13 cellular contexts compared by ENCODE assay signal in the genomic region with DNA sequence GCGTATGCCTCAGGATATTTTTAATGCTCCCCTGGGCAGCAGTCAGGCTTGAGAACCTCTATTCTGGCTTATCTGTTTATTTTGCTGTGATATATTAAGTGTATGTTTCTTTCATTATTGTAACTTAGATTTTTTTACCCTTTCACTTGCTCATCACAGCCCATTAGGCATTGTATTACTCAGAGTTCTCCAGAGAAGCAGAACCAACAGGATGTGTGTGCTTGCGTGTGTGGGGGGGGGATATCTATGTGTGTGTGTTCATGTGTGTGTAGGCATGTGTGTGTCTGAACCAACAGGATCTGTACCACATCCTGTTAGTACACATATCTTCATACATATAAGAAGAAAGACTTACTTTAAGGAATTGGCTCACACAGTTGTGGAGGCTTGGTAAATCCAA.
DNase-seq lines count a peak whose midpoint lies in the region; ATAC-seq, FAIRE-seq and TF ChIP-seq lines count a peak whose summit lies in the region.
"Had no signal": no experiment of that assay in that cellular context is flagged by ENCODE, and none has a peak within 500 bp of the region (broad histone marks: within the 10 kb centered on the region; RNA-seq: fewer than 3 reads in every experiment).

No MANE protein-coding gene starts in this region.

- no peak overlapping the region for H3K14ac ChIP-seq in neuronal stem cell (ENCODE audit: low read length)

- no peak overlapping the region for H3K4ac ChIP-seq in neuronal stem cell (ENCODE audit: low read length)

- H3K27me3 Mint-ChIP-seq in osteocyte (ENCODE audit: unreplicated experiment): peaks cover 12% of the 10 kb centered on the region

- no peaks in the 10 kb centered on the region for H3K9me3 Mint-ChIP-seq in osteocyte (ENCODE audit: unreplicated experiment)

- CTCF ChIA-PET in GM12878 (lab: Yijun Ruan, JAX): interaction anchor here (0.6 to 2.4 kb wide), 3 partner anchors 76 to 125 kb away, joined by 3 to 10 read pairs (median 3); no protein-coding TSS in a partner anchor

- TF ChIP-seq POLR2A in GM12878 (IDR thresholded peaks at IDR 0.05; ENCODE audit: low read depth, low read length): no peak

- TF ChIP-seq RAD21 in GM12878 (IDR thresholded peaks at IDR 0.05; ENCODE audit: insufficient read depth, low read depth, low read length): no peak

- intact Hi-C loops in GM12878 (cut with micrococcal nuclease; ENCODE audit: unreplicated experiment): no loop called here

- TF ChIP-seq CTCF in GM12878 (IDR thresholded peaks at IDR 0.05 in 2 of 3, conservative IDR thresholded peaks at IDR 0.05 in 1 of 3; ENCODE audit: control insufficient read depth in 2 of 3, extremely low read depth in 1 of 3, insufficient read depth in 1 of 3, low read depth in 3 of 3, low read length in 3 of 3) (no peak), osteocyte (IDR thresholded peaks at IDR 0.05) (no peak), coronary artery (IDR thresholded peaks at IDR 0.05) (no peak)

- H3K4me1 Mint-ChIP-seq in osteocyte (ENCODE audit: unreplicated experiment): peaks cover 4% of the 10 kb centered on the region

- FAIRE-seq in GM12878 (lab: Jason Lieb, UNC): no peak
- FAIRE-seq: H54 had no signal

- no peak overlapping the region for H4K8ac ChIP-seq in neuronal stem cell (ENCODE audit: low read depth, low read length)

- H2BK120ac ChIP-seq in neuronal stem cell (ENCODE audit: low read depth, low read length): no peak overlapping the region

- H3K27ac ChIP-seq in GM12878 (ENCODE audit: control insufficient read depth, insufficient read depth) (no peak overlapping the region), neuronal stem cell (replicated peaks; ENCODE audit: low read length) (no peak overlapping the region), coronary artery (no peak overlapping the region)
- H3K27ac ChIP-seq: neutrophil, sigmoid colon had no signal

- H3K9ac ChIP-seq in GM12878 (ENCODE audit: control insufficient read depth, insufficient read depth, low read length) (no peak overlapping the region), neuronal stem cell (ENCODE audit: low read depth, low read length, poor library complexity) (no peak overlapping the region)

- POLR2A ChIA-PET in GM12878 (lab: Charles Lee): no interaction called here

- peaks cover 1% of the 10 kb centered on the region for H3K79me1 ChIP-seq in neuronal stem cell (ENCODE audit: low read depth, low read length)

- H3K27me3 ChIP-seq in GM12878 (replicated peaks in 1 of 2; ENCODE audit: control insufficient read depth in 2 of 2, insufficient read depth in 2 of 2, low read length in 1 of 2) (no peaks in the 10 kb centered on the region), neuronal stem cell (ENCODE audit: control insufficient read depth in 3 of 3, insufficient read depth in 3 of 3, low read depth in 1 of 3, low read length in 3 of 3) (no peaks in the 10 kb centered on the region)
- H3K27me3 ChIP-seq: sigmoid colon had no signal

- no peak overlapping the region for H3K4me2 ChIP-seq in GM12878 (ENCODE audit: control insufficient read depth, insufficient read depth)
- H3K4me2 ChIP-seq in neuronal stem cell (ENCODE audit: insufficient read depth, low read length, poor library complexity, severe bottlenecking): no peak overlapping the region

- in situ Hi-C loops in GM12878 (cut with MboI): no loop called here

- BruUV-seq in GM12878 (replicated peaks; lab: Mats Ljungman, UMichigan): no TSS peak

- no peak overlapping the region for H2AK5ac ChIP-seq in neuronal stem cell (ENCODE audit: low read depth, low read length)

- 3% methylated on average over 2 of the region's 2 CpGs for WGBS in GM12878 (ENCODE audit: insufficient coverage, insufficient replicate concordance, low lambda C conversion rate, missing lambda C conversion rate)
- no CpG with 5 or more reads among the region's 2 CpGs for WGBS in neuronal stem cell (ENCODE audit: extremely low coverage in 2 of 2, insufficient read length in 2 of 2, insufficient replicate concordance in 1 of 2), 2 donors

- RAD21 ChIA-PET in GM12878 (lab: Charles Lee; ENCODE audit: unreplicated experiment): no interaction called here

- H4K91ac ChIP-seq in neuronal stem cell (ENCODE audit: low read depth, low read length, poor library complexity): no peak overlapping the region

- H3K36me3 Mint-ChIP-seq in osteocyte (ENCODE audit: unreplicated experiment): no peaks in the 10 kb centered on the region

- peak; percentile 29 for DNase-seq in activated CD4-positive, alpha-beta T cell treated with anti-CD3 and anti-CD28 coated beads for 48 hours
- DNase-seq in activated CD4-positive, alpha-beta T cell treated with anti-CD3 and anti-CD28 coated beads for 4 hours: no peak
- DNase-seq in GM12878 (ENCODE audit: low read depth, low spot score) (no peak), neuronal stem cell (ENCODE audit: low spot score) (no peak), HT-29 (ENCODE audit: low spot score) (no peak), osteocyte (ENCODE audit: extremely low spot score, unreplicated experiment) (no peak), coronary artery (ENCODE audit: low spot score) (no peak)
- DNase-seq: dermis blood vessel endothelial cell, NCI-H2029, sigmoid colon had no signal

- H3K9me3 ChIP-seq in GM12878 (replicated peaks; ENCODE audit: control insufficient read depth, insufficient read depth, low read length): no peaks in the 10 kb centered on the region
- no peaks in the 10 kb centered on the region for H3K9me3 ChIP-seq in neuronal stem cell (replicated peaks in 1 of 2; ENCODE audit: control insufficient read depth in 2 of 2, insufficient read depth in 1 of 2, low read depth in 1 of 2, low read length in 2 of 2)
- H3K9me3 ChIP-seq: neutrophil, sigmoid colon had no signal

- H2AFZ ChIP-seq in GM12878 (ENCODE audit: control insufficient read depth, low read depth, low read length) (no peak overlapping the region), neuronal stem cell (ENCODE audit: low read length) (peak overlapping the region; percentile 59)

- SMC1A ChIA-PET in GM12878 (lab: Charles Lee; ENCODE audit: uncharacterized antibody, unreplicated experiment): no interaction called here

- ATAC-seq in HG03520 (IDR thresholded peaks at IDR 0.05; ENCODE audit: unreplicated experiment): peak; percentile 41
- peak; percentile 41 for ATAC-seq in GM12878

- H3K27ac Mint-ChIP-seq in osteocyte (ENCODE audit: unreplicated experiment): no peak overlapping the region

- H3K4me3 ChIP-seq in GM12878 (no peak overlapping the region), neuronal stem cell (ENCODE audit: low read length in 2 of 2) (no peak overlapping the region), coronary artery (no peak overlapping the region)
- H3K4me3 ChIP-seq: sigmoid colon had no signal

- H3K36me3 ChIP-seq in GM12878 (ENCODE audit: control insufficient read depth in 2 of 2, insufficient read depth in 2 of 2, low read length in 1 of 2): no peaks in the 10 kb centered on the region
- H3K36me3 ChIP-seq in neuronal stem cell (replicated peaks in 1 of 2; ENCODE audit: control insufficient read depth in 2 of 2, insufficient read depth in 2 of 2, low read length in 2 of 2): no peaks in the 10 kb centered on the region
- H3K36me3 ChIP-seq: neutrophil, sigmoid colon had no signal

- no peak overlapping the region for H3K23ac ChIP-seq in neuronal stem cell (ENCODE audit: low read depth, low read length, poor library complexity)

- H3K79me2 ChIP-seq in GM12878 (ENCODE audit: control insufficient read depth, insufficient read depth, low read length): no peaks in the 10 kb centered on the region

- no peak overlapping the region for H3K4me3 Mint-ChIP-seq in osteocyte (ENCODE audit: unreplicated experiment)

- no peak overlapping the region for H2BK12ac ChIP-seq in neuronal stem cell (ENCODE audit: low read length)

- no peak overlapping the region for H3K18ac ChIP-seq in neuronal stem cell (ENCODE audit: low read length)

- H4K20me1 ChIP-seq in GM12878 (ENCODE audit: control insufficient read depth, insufficient read depth): no peaks in the 10 kb centered on the region

- H2BK5ac ChIP-seq in neuronal stem cell (ENCODE audit: low read length): no peak overlapping the region

- no peak for TF ChIP-seq EP300 in GM12878 (IDR thresholded peaks at IDR 0.05; ENCODE audit: borderline replicate concordance in 1 of 2, control insufficient read depth in 1 of 2, low read depth in 2 of 2, low read length in 2 of 2)

- no peak overlapping the region for H2BK15ac ChIP-seq in neuronal stem cell (ENCODE audit: low read length)

- H3K4me1 ChIP-seq in GM12878 (ENCODE audit: control insufficient read depth, insufficient read depth, low read length) (no peaks in the 10 kb centered on the region), neuronal stem cell (ENCODE audit: control insufficient read depth in 2 of 2, insufficient read depth in 1 of 2, low read depth in 1 of 2, low read length in 2 of 2) (peaks cover 6 to 13% of the 10 kb centered on the region in 2 donors)
- H3K4me1 ChIP-seq: sigmoid colon had no signal

TF ChIP-seq in GM12878, 131 proteins besides CTCF, POLR2A, EP300 and RAD21:
- TF ChIP-seq RUNX3 (IDR thresholded peaks at IDR 0.05; ENCODE audit: low read length): 0 out of 2 replicates have a peak, but pooled peaks have one; percentile 10
- no peak for TF ChIP-seq CBX3 (IDR thresholded peaks at IDR 0.05; ENCODE audit: borderline replicate concordance, low read depth)
